Comparison of ENCODE assay signal across 8 cellular contexts in the genomic region with DNA sequence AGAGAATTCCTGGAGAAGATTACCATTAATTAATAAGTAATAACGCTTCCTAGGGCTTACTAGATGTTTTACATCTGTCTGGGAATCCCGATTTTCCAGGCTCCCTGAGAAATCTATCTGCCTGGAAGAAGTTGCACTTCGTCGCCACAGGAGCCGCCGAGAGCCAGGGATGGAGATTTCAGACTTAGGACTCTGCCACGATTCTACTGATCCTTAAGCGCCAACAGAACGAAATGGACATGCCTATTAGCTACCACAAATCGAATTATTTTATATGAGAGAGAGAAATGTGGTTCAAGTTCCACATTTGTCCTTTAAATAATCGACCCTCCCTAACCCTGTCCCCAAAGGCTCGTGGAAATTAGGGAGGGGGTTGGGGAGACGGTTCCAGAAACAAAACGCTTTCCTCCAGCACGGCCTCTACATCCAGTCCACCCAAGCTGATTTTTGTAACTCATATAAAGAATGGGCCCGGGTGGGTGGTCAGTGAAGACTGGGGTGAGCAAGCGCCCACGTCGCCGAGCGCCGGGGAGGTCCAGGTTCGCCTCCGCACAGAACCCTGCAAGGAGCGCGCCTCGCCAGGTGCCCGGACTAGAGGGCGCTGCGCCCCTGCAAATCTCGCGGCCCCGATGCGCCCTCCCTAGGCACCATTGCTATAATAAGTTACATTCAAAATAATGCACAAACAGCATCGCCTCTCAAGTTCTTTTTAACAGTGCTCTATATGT. TPM values are rescaled to one million over a fixed set of nuclear protein-coding genes. Genes with fewer than 3 reads are reported as not detected.
DNase-seq lines count a peak whose midpoint lies in the region; ATAC-seq and TF ChIP-seq lines count a peak whose summit lies in the region.

No MANE protein-coding gene starts in this region.

- peak; percentile 63 for ATAC-seq in lung (ENCODE audit: insufficient read depth, low FRiP score)

- POLR2A ChIA-PET in AG04449 (lab: Yijun Ruan, JAX): interaction anchor here (0.8 to 1.5 kb wide), 3 partner anchors 83 to 195 kb away, joined by 4 to 8 read pairs (median 5); no protein-coding TSS in a partner anchor

- peaks cover 45% of the 10 kb centered on the region for H3K27me3 Mint-ChIP-seq in endodermal cell (ENCODE audit: insufficient read depth)

- TF ChIP-seq CTCF in AG04449 (IDR thresholded peaks at IDR 0.05; ENCODE audit: insufficient read depth, low read length, missing control alignments) (peak; percentile 90), endodermal cell (conservative IDR thresholded peaks at IDR 0.05) (peak; percentile 80), lung (IDR thresholded peaks at IDR 0.05; ENCODE audit: control extremely low read depth, extremely low read depth) (peak; percentile 51), tibial artery (IDR thresholded peaks at IDR 0.05) (peak; percentile 42 to 63)

- intact Hi-C loops in tibial artery (cut with DNase I; ENCODE audit: low total_unique reads): loop anchor here (5.0 kb wide), 1 partner anchor 58 kb away; no protein-coding TSS in a partner anchor

- H3K27ac Mint-ChIP-seq in endodermal cell: peak overlapping the region; percentile 82

- H3K36me3 ChIP-seq in H7 (replicated peaks; ENCODE audit: control insufficient read depth, insufficient read depth, low read length) (no peaks in the 10 kb centered on the region), endodermal cell (ENCODE audit: control insufficient read depth, insufficient read depth, low read length) (no peaks in the 10 kb centered on the region), lung (ENCODE audit: control insufficient read depth in 2 of 2, insufficient read depth in 2 of 2, low read length in 2 of 2) (no peaks in the 10 kb centered on the region), tibial artery (no peaks in the 10 kb centered on the region)

- H3K27me3 ChIP-seq in H7 (ENCODE audit: control insufficient read depth, insufficient read depth, low read length) (peaks cover 4% of the 10 kb centered on the region; the same call in 1 of the 2 replicates), endodermal cell (ENCODE audit: control insufficient read depth, insufficient read depth, low read length, poor library complexity, severe bottlenecking) (no peaks in the 10 kb centered on the region), lung (ENCODE audit: control insufficient read depth, insufficient read depth) (no peaks in the 10 kb centered on the region), tibial artery (no peaks in the 10 kb centered on the region)

- H3K4me3 Mint-ChIP-seq in endodermal cell: peak overlapping the region; percentile 88

- CTCF ChIA-PET in AG04449 (lab: Yijun Ruan, JAX): interaction anchor here (0.6 to 2.6 kb wide), 37 partner anchors 10 to 883 kb away, joined by 3 to 19 read pairs (median 3); no protein-coding TSS in a partner anchor

- no peak overlapping the region for H3K27ac ChIP-seq in endodermal cell (ENCODE audit: low read depth, low read length)
- peak overlapping the region in 1 of 2 donors; percentile 82 for H3K27ac ChIP-seq in lung (ENCODE audit: low read depth in 1 of 2, low read length in 1 of 2)
- H3K27ac ChIP-seq in tibial artery: peak overlapping the region; percentile 91 to 94

- 0 to 2% methylated on average over 7 to 34 of the region's 35 CpGs for WGBS in endodermal cell (ENCODE audit: insufficient coverage in 1 of 2, insufficient read length in 1 of 2), 2 experiments
- 1 to 2% methylated on average over 35 of the region's 35 CpGs for WGBS in lung, 2 donors

- no peaks in the 10 kb centered on the region for H3K9me3 Mint-ChIP-seq in endodermal cell

- H3K9me3 ChIP-seq in endodermal cell (ENCODE audit: control insufficient read depth, low read length) (no peaks in the 10 kb centered on the region), lung (ENCODE audit: control insufficient read depth in 2 of 2, insufficient read depth in 1 of 2, low read length in 1 of 2) (peaks cover 0 to under 1% of the 10 kb centered on the region in 2 donors), tibial artery (no peaks in the 10 kb centered on the region)

- H3K4me1 Mint-ChIP-seq in endodermal cell: peaks cover 19% of the 10 kb centered on the region

- DNase-seq in AG04449 (ENCODE audit: low read depth, low spot score) (no peak), H7 (peak; percentile 85), RPMI7951 (ENCODE audit: low read depth) (peak; percentile 77), endodermal cell (peak; percentile 88), lung (ENCODE audit: low spot score) (peak; percentile 74), tibial artery (peak; percentile 79 to 90), activated T-cell treated with anti-CD3 and anti-CD28 coated beads for 4 hours (no peak)
- DNase-seq in activated CD4-positive, CD25-positive, alpha-beta regulatory T cell treated with anti-CD3 and anti-CD28 coated beads, Interleukin-2, amount 50 U/mL, for 72 hours: no peak

- H3K4me3 ChIP-seq in AG04449 (ENCODE audit: low read depth, low read length) (peak overlapping the region; percentile 98), H7 (ENCODE audit: insufficient read depth, low read depth, low read length) (peak overlapping the region; percentile 83), endodermal cell (ENCODE audit: low read length) (peak overlapping the region; percentile 97), lung (peak overlapping the region; percentile 64), tibial artery (peak overlapping the region; percentile 74 to 91)

- H3K36me3 Mint-ChIP-seq in endodermal cell (ENCODE audit: low read depth): no peaks in the 10 kb centered on the region

- peak overlapping the region; percentile 82 for H3K9ac ChIP-seq in endodermal cell (ENCODE audit: extremely low read depth, low read length, poor library complexity, severe bottlenecking)

- H3K4me1 ChIP-seq in endodermal cell (ENCODE audit: control insufficient read depth, insufficient read depth, low read length): peaks cover 6% of the 10 kb centered on the region
- peaks cover 0 to 3% of the 10 kb centered on the region in 2 donors for H3K4me1 ChIP-seq in lung (ENCODE audit: control insufficient read depth in 2 of 2, insufficient read depth in 2 of 2, low read length in 2 of 2)
- H3K4me1 ChIP-seq in tibial artery: peaks cover 0 to 31% (median 4%) of the 10 kb centered on the region in 4 donors

RNA-seq across cellular contexts. Expression of a gene that starts 1.9 kb away (rescaled TPM):
- 83.9 and 108 TPM in 2 replicates for total RNA-seq in H7 (2014; rRNA removed; shearing (Covaris generic))
- total RNA-seq in RPMI7951 (2014; rRNA removed; shearing (Covaris generic)): 92.8 and 111 TPM in 2 replicates
- total RNA-seq in endodermal cell (10 to 100 TPM; 66.6 to 77.8 TPM), lung (100 to 1,000 TPM; 122 to 318 TPM)
- 68.7 TPM for polyA plus RNA-seq in endodermal cell (2013, experiment 1 of 2)
- polyA plus RNA-seq in endodermal cell (2013, experiment 2 of 2): 67.9 TPM
- polyA plus RNA-seq in lung: 10 to 100 TPM; 19.4 to 22.5 TPM

Comparison
In these comparisons a context has a peak if more than half of its experiments do, and no peak if none do; other contexts are left out.
1. DNase-seq: peak in H7 (single experiment), RPMI7951 (single experiment), endodermal cell (single experiment), lung (single experiment) and tibial artery (2 of 2); none in AG04449 (single experiment), activated CD4-positive, CD25-positive, alpha-beta regulatory T cell treated with anti-CD3 and anti-CD28 coated beads, Interleukin-2, amount 50 U/mL, for 72 hours (single experiment) and activated T-cell treated with anti-CD3 and anti-CD28 coated beads for 4 hours (single experiment).
2. Peak in every context shown above with its lines, with median percentiles within 50 percentile points of each other: H3K4me3 ChIP-seq and CTCF ChIP-seq.